ENCODE assay signal across 16 cellular contexts in the genomic region with DNA sequence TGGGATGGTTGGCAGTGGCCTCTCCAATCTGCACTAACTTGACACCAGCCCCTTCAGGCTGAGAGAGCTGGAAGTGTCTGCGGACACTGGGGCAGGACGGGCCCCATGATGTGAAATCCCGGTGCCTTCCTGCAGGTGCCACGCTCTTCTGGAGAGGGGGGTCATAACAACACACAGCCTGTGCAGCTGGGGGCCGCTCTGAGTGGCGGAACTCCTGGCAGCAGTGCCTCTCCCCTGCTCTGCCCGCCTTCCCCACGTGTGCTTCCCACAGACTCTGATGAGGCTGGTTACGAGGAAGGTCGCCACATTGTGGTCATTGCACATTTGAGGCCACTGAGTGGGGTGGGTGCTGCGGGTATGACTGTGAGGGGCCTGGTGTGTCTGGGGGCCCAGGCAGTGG.
DNase-seq lines count a peak whose midpoint lies in the region; ATAC-seq, FAIRE-seq and TF ChIP-seq lines count a peak whose summit lies in the region.
"Had no signal": no experiment of that assay in that cellular context is flagged by ENCODE, and none has a peak within 500 bp of the region (broad histone marks: within the 10 kb centered on the region; RNA-seq: fewer than 3 reads in every experiment).

No MANE protein-coding gene starts in this region.

- no peak for FAIRE-seq in H1 (lab: Jason Lieb, UNC)

- H4K20me1 ChIP-seq in H1 (replicated peaks in 1 of 2; ENCODE audit: control insufficient read depth in 1 of 2, insufficient read depth in 2 of 2, low read length in 2 of 2): peaks cover 5 to 29% of the 10 kb centered on the region in 2 experiments

- TF ChIP-seq RAD21 in H1 (IDR thresholded peaks at IDR 0.05 in 1 of 2, conservative IDR thresholded peaks at IDR 0.05 in 1 of 2; ENCODE audit: low read depth in 2 of 2, low read length in 2 of 2): no peak

- H2BK12ac ChIP-seq in H1 (ENCODE audit: low read depth, low read length): no peak overlapping the region

- H3K9me3 ChIP-seq in H1 (ENCODE audit: insufficient read depth in 2 of 2, low read depth in 1 of 2, low read length in 1 of 2) (no peaks in the 10 kb centered on the region), upper lobe of right lung (no peaks in the 10 kb centered on the region)

- H3K36me3 ChIP-seq in H1 (ENCODE audit: control insufficient read depth in 2 of 4, insufficient read depth in 4 of 4, low read length in 3 of 4) (peaks cover 26 to 99% (median 78%) of the 10 kb centered on the region in 4 experiments), upper lobe of right lung (peaks cover 66% of the 10 kb centered on the region)

- H3K18ac ChIP-seq in H1 (ENCODE audit: extremely low read depth, low read length): no peak overlapping the region

- no peak overlapping the region for H4K91ac ChIP-seq in H1 (replicated peaks; ENCODE audit: insufficient read length, low read length)

- H3K27ac ChIP-seq in H1 (ENCODE audit: low read depth, low read length): no peak overlapping the region
- H3K27ac ChIP-seq in upper lobe of right lung: no peak overlapping the region

- no peak for TF ChIP-seq CTCF in H1 (IDR thresholded peaks at IDR 0.05; ENCODE audit: control extremely low read depth in 1 of 3, insufficient read depth in 1 of 3, low read depth in 1 of 3, low read length in 3 of 3)
- no peak for TF ChIP-seq CTCF in omental fat pad (IDR thresholded peaks at IDR 0.05)
- TF ChIP-seq CTCF in upper lobe of right lung (IDR thresholded peaks at IDR 0.05): no peak

- intact Hi-C loops in upper lobe of right lung (cut with DNase I): loop anchor here (10.0 kb wide), 1 partner anchor 107 kb away; no protein-coding TSS in a partner anchor

- peaks cover 0 to 7% of the 10 kb centered on the region in 2 experiments; a peak in 1 of 4 replicates for H3K79me2 ChIP-seq in H1 (ENCODE audit: control insufficient read depth in 1 of 2, insufficient read depth in 2 of 2, low read length in 2 of 2)

- no peak overlapping the region for H2BK15ac ChIP-seq in H1 (ENCODE audit: low read length)

- CTCF ChIA-PET in H1 (lab: Charles Lee; ENCODE audit: partially characterized antibody): interaction anchor here (0.6 to 3.4 kb wide), 3 partner anchors 17 to 104 kb away, joined by 3 to 24 read pairs (median 3); no protein-coding TSS in a partner anchor

- no peak for TF ChIP-seq EP300 in H1 (IDR thresholded peaks at IDR 0.05; ENCODE audit: borderline replicate concordance in 1 of 2, low read depth in 2 of 2, low read length in 2 of 2)

- peaks cover 100% of the 10 kb centered on the region for H3K36me3 Mint-ChIP-seq in activated T-cell treated with anti-CD3 and anti-CD28 coated beads, Interleukin-2, amount 50 U/mL, for 24 hours (ENCODE audit: low read depth)

- H3K4me2 ChIP-seq in H1 (ENCODE audit: insufficient read depth in 1 of 2, low read depth in 2 of 2, low read length in 2 of 2): no peak overlapping the region

- H3K4me3 Mint-ChIP-seq in activated T-cell treated with anti-CD3 and anti-CD28 coated beads, Interleukin-2, amount 50 U/mL, for 24 hours: no peak overlapping the region

- no peak overlapping the region; the same call in 1 of the 2 replicates for H2BK5ac ChIP-seq in H1 (ENCODE audit: low read depth, low read length)

- H3K79me1 ChIP-seq in H1 (ENCODE audit: low read depth, low read length): peaks cover 5% of the 10 kb centered on the region; the same call in 1 of the 2 replicates

- H2BK120ac ChIP-seq in H1 (replicated peaks; ENCODE audit: low read depth, low read length): no peak overlapping the region

- no peaks in the 10 kb centered on the region; a peak in 1 of 7 replicates for H3K4me1 ChIP-seq in H1 (replicated peaks in 1 of 4; ENCODE audit: control insufficient read depth in 3 of 4, insufficient read depth in 4 of 4, low read length in 3 of 4)
- no peaks in the 10 kb centered on the region for H3K4me1 ChIP-seq in upper lobe of right lung

- peaks cover 10% of the 10 kb centered on the region for H3K4me1 Mint-ChIP-seq in activated T-cell treated with anti-CD3 and anti-CD28 coated beads, Interleukin-2, amount 50 U/mL, for 24 hours (ENCODE audit: low read depth)

- H2AFZ ChIP-seq in H1 (ENCODE audit: low read length): no peak overlapping the region

- H4K5ac ChIP-seq in H1 (ENCODE audit: insufficient read length, low read depth, low read length): no peak overlapping the region

- H2BK20ac ChIP-seq in H1 (ENCODE audit: low read length): no peak overlapping the region

- no peak for DNase-seq in activated T-cell treated with anti-CD3 and anti-CD28 coated beads, Interleukin-2, amount 50 U/mL, for 24 hours
- DNase-seq in activated T-cell treated with anti-CD3 and anti-CD28 coated beads for 4 hours: no peak
- no peak for DNase-seq in H1 (ENCODE audit: low read depth in 1 of 2, low spot score in 2 of 2)
- peak; percentile 14 for DNase-seq in omental fat pad (ENCODE audit: low spot score)
- peak; percentile 53 for DNase-seq in upper lobe of right lung
- DNase-seq in NCI-H2196 treated with DMSO at 0.1 percent for 48 hours (lab: John Stamatoyannopoulos, UW; ENCODE audit: unreplicated experiment): no peak
- DNase-seq in NCI-H2029 treated with DMSO at 0.1 percent for 48 hours (lab: John Stamatoyannopoulos, UW): no peak
- DNase-seq in stimulated activated CD4-positive, alpha-beta T cell treated with anti-CD3 and anti-CD28 coated beads, Interleukin-15, amount 100 ng/mL, for 24 hours: no peak
- DNase-seq: 8988T, COR-L47, DMS 273 treated with DMSO at 0.1 percent for 48 hours, GDM1, HCEC 1CT, NCI-H1105, NCI-H2081 treated with DMSO at 0.1 percent for 48 hours, SHP77 had no signal

- H4K8ac ChIP-seq in H1 (ENCODE audit: extremely low read depth, insufficient read depth, low read length): peak overlapping the region; percentile 53; the same call in 1 of the 2 replicates

- 91% methylated on average over 11 of the region's 11 CpGs; no CpG with 5 or more reads in 1 of the 2 experiments for WGBS in H1 (ENCODE audit: extremely low coverage in 1 of 2, insufficient coverage in 1 of 2, insufficient read length in 1 of 2, insufficient replicate concordance in 2 of 2, low coverage in 1 of 2, low lambda C conversion rate in 2 of 2, missing lambda C conversion rate in 1 of 2), 2 experiments

- H3K23ac ChIP-seq in H1 (ENCODE audit: insufficient read length): no peak overlapping the region

- no peaks in the 10 kb centered on the region for H3K27me3 ChIP-seq in H1 (replicated peaks in 1 of 4; ENCODE audit: control insufficient read depth in 3 of 4, extremely low read depth in 1 of 4, insufficient read depth in 3 of 4, low read length in 3 of 4)
- no peaks in the 10 kb centered on the region for H3K27me3 ChIP-seq in upper lobe of right lung

- no peak overlapping the region for H3K9ac ChIP-seq in H1 (replicated peaks in 1 of 4; ENCODE audit: extremely low read depth in 1 of 4, low read depth in 3 of 4, low read length in 3 of 4)

- H2AK5ac ChIP-seq in H1 (ENCODE audit: low read depth, low read length): no peak overlapping the region

- peak; percentile 14 for ATAC-seq in omental fat pad (ENCODE audit: low FRiP score)
- no peak for ATAC-seq in upper lobe of right lung

- H3K9me3 Mint-ChIP-seq in activated T-cell treated with anti-CD3 and anti-CD28 coated beads, Interleukin-2, amount 50 U/mL, for 24 hours: no peaks in the 10 kb centered on the region

- no peaks in the 10 kb centered on the region for H3K23me2 ChIP-seq in H1 (ENCODE audit: low read depth, low read length)

- no peak overlapping the region for H3K4me3 ChIP-seq in H1 (ENCODE audit: extremely low read depth in 1 of 4, insufficient read depth in 2 of 4, low read depth in 3 of 4, low read length in 4 of 4)
- no peak overlapping the region for H3K4me3 ChIP-seq in upper lobe of right lung

- H3K27me3 Mint-ChIP-seq in activated T-cell treated with anti-CD3 and anti-CD28 coated beads, Interleukin-2, amount 50 U/mL, for 24 hours: no peaks in the 10 kb centered on the region

- no peak overlapping the region for H3K14ac ChIP-seq in H1 (ENCODE audit: insufficient read length)

- no peak for TF ChIP-seq POLR2A in H1 (IDR thresholded peaks at IDR 0.05; ENCODE audit: control extremely low read depth in 1 of 2, low read depth in 2 of 2, low read length in 2 of 2)

- H3K4ac ChIP-seq in H1 (replicated peaks; ENCODE audit: insufficient read length, low read depth, low read length): no peak overlapping the region

- POLR2A ChIA-PET in H1 (lab: Charles Lee; ENCODE audit: partially characterized antibody): no interaction called here

- no peak overlapping the region for H3K56ac ChIP-seq in H1 (replicated peaks; ENCODE audit: insufficient read length, low read depth, low read length)

- H3K27ac Mint-ChIP-seq in activated T-cell treated with anti-CD3 and anti-CD28 coated beads, Interleukin-2, amount 50 U/mL, for 24 hours: peak overlapping the region; percentile 77

TF ChIP-seq in H1, 55 proteins besides CTCF, POLR2A, EP300 and RAD21 (continues in another document):
- TF ChIP-seq CREB1 (IDR thresholded peaks at IDR 0.05) (no peak), TEAD4 (IDR thresholded peaks at IDR 0.05; ENCODE audit: low read depth, low read length) (no peak), CEBPB (IDR thresholded peaks at IDR 0.05; ENCODE audit: low read depth, low read length) (no peak), SIX5 (IDR thresholded peaks at IDR 0.05; ENCODE audit: low read depth, low read length) (no peak), POU5F1 (IDR thresholded peaks at IDR 0.05; ENCODE audit: low read depth, low read length) (no peak), JUN (IDR thresholded peaks at IDR 0.05; ENCODE audit: low read depth, low read length) (no peak), CHD1 (IDR thresholded peaks at IDR 0.05; ENCODE audit: low read depth, low read length) (no peak), ZNF274 (IDR thresholded peaks at IDR 0.05; ENCODE audit: borderline replicate concordance, extremely low read depth, low read length) (no peak), SP2 (IDR thresholded peaks at IDR 0.05; ENCODE audit: low read length) (no peak), MAFK (IDR thresholded peaks at IDR 0.05; ENCODE audit: low read depth, low read length) (no peak), HDAC6 (IDR thresholded peaks at IDR 0.05; ENCODE audit: low read depth, low read length) (no peak), SIRT6 (IDR thresholded peaks at IDR 0.05; ENCODE audit: low read length) (no peak), TBP (IDR thresholded peaks at IDR 0.05; ENCODE audit: low read depth, low read length) (no peak), ASH2L (IDR thresholded peaks at IDR 0.05; ENCODE audit: low read length) (no peak)
- TF ChIP-seq, protein P1, sequence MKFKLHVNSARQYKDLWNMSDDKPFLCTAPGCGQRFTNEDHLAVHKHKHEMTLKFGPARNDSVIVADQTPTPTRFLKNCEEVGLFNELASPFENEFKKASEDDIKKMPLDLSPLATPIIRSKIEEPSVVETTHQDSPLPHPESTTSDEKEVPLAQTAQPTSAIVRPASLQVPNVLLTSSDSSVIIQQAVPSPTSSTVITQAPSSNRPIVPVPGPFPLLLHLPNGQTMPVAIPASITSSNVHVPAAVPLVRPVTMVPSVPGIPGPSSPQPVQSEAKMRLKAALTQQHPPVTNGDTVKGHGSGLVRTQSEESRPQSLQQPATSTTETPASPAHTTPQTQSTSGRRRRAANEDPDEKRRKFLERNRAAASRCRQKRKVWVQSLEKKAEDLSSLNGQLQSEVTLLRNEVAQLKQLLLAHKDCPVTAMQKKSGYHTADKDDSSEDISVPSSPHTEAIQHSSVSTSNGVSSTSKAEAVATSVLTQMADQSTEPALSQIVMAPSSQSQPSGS (IDR thresholded peaks at IDR 0.05; ENCODE audit: low read length): no peak

Comparison
In these comparisons a context has a peak if more than half of its experiments do, and no peak if none do; other contexts are left out.
1. DNase-seq: peak in omental fat pad (single experiment) and upper lobe of right lung (single experiment); none in activated T-cell treated with anti-CD3 and anti-CD28 coated beads, Interleukin-2, amount 50 U/mL, for 24 hours (single experiment), activated T-cell treated with anti-CD3 and anti-CD28 coated beads for 4 hours (single experiment), H1 (0 of 2), NCI-H2196 treated with DMSO at 0.1 percent for 48 hours (single experiment), NCI-H2029 treated with DMSO at 0.1 percent for 48 hours (single experiment) and stimulated activated CD4-positive, alpha-beta T cell treated with anti-CD3 and anti-CD28 coated beads, Interleukin-15, amount 100 ng/mL, for 24 hours (single experiment).